15 cellular contexts compared by ENCODE assay signal in the genomic region with DNA sequence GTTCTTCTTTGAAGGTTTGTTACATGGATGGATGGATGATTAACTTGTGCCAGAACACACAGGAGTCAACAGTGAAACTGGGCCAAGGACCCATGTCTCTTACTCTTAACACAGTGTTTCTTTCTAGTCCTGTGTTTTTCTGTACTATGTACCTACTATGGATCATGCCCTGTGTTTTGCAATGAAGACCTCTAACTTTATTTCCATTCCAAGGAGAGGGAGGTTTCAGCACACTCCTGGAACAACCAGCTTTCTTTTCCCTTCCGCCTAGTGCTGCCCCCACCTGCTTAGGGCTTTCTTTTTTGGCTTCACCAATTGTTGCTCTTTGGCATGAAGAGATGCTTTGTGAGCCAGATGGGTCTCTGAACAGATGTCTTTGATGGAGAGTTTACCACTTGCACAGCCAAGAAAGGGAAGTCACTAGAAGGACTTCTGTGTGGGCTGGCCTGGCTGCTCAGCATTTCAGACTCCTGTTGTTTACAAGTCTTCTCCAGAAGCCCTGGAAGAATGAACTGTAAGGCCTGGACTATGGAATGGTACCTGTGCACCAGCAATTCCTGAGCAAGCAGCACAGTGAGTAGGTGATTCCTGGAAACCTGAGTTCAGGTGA. TPM values are rescaled to one million over a fixed set of nuclear protein-coding genes. Genes with fewer than 3 reads are reported as not detected.
DNase-seq lines count a peak whose midpoint lies in the region; ATAC-seq and TF ChIP-seq lines count a peak whose summit lies in the region.
"Had no signal": no experiment of that assay in that cellular context is flagged by ENCODE, and none has a peak within 500 bp of the region (broad histone marks: within the 10 kb centered on the region; RNA-seq: fewer than 3 reads in every experiment).

No MANE protein-coding gene starts in this region.

- DNase-seq in heart left ventricle (no peak), right cardiac atrium (no peak), WTC11 (ENCODE audit: low spot score) (no peak), AML-193 (lab: John Stamatoyannopoulos, UW) (no peak), mesendoderm (no peak), ACHN (no peak)
- DNase-seq: activated CD4-positive, alpha-beta memory T cell treated with anti-CD3 and anti-CD28 coated beads, Interleukin-2, amount 10 ng/mL, durations not matched to agents 7 days and 5 days; activated naive CD8-positive, alpha-beta T cell treated with anti-CD3 and anti-CD28 coated beads, Interleukin-2, amount 50 U/mL, for 24 hours; COR-L47; foreskin keratinocyte; NCI-H1417 treated with DMSO at 0.1 percent for 48 hours had no signal

- no peak overlapping the region for H3K4me3 Mint-ChIP-seq in WTC11
- H3K4me3 Mint-ChIP-seq: activated CD4-positive, alpha-beta memory T cell treated with anti-CD3 and anti-CD28 coated beads, Interleukin-2, amount 10 ng/mL, durations not matched to agents 7 days and 5 days; activated naive CD8-positive, alpha-beta T cell treated with anti-CD3 and anti-CD28 coated beads, Interleukin-2, amount 50 U/mL, for 24 hours had no signal

- no peaks in the 10 kb centered on the region for H3K27me3 Mint-ChIP-seq in WTC11 (ENCODE audit: low read depth)
- H3K27me3 Mint-ChIP-seq: activated CD4-positive, alpha-beta memory T cell treated with anti-CD3 and anti-CD28 coated beads, Interleukin-2, amount 10 ng/mL, durations not matched to agents 7 days and 5 days; activated naive CD8-positive, alpha-beta T cell treated with anti-CD3 and anti-CD28 coated beads, Interleukin-2, amount 50 U/mL, for 24 hours had no signal

- H3K36me3 ChIP-seq in heart left ventricle (peaks cover 0 to 23% (median 0%) of the 10 kb centered on the region in 9 donors), liver (ENCODE audit: control insufficient read depth in 4 of 4, insufficient read depth in 3 of 4, low read depth in 1 of 4, low read length in 3 of 4) (peaks cover 0 to 2% (median under 1%) of the 10 kb centered on the region in 4 donors), mesendoderm (ENCODE audit: control insufficient read depth, insufficient read depth, low read length) (no peaks in the 10 kb centered on the region)
- H3K36me3 ChIP-seq: HAP-1 had no signal

- no peak overlapping the region for H3K23ac ChIP-seq in mesendoderm (ENCODE audit: low read length)

- no peaks in the 10 kb centered on the region for H3K79me2 ChIP-seq in mesendoderm (ENCODE audit: control insufficient read depth, insufficient read depth, low read length)

- CTCF ChIA-PET in WTC11 (lab: Charles Lee) = no interaction called here

- WGBS in heart left ventricle, 4 donors = 84 to 90% (median 87%) methylated on average over 1 of the region's 1 CpG
- 67% methylated on average over 1 of the region's 1 CpG for WGBS in right cardiac atrium
- WGBS in liver = 67% methylated on average over 1 of the region's 1 CpG
- no CpG with 5 or more reads among the region's 1 CpG for WGBS in mesendoderm (ENCODE audit: extremely low coverage, insufficient coverage, low lambda C conversion rate)

- POLR2A ChIA-PET in WTC11 (lab: Charles Lee) = no interaction called here

- no peak for TF ChIP-seq CTCF in heart left ventricle (IDR thresholded peaks at IDR 0.05)
- no peak for TF ChIP-seq CTCF in WTC11 (IDR thresholded peaks at IDR 0.05)
- no peak for TF ChIP-seq CTCF in liver (IDR thresholded peaks at IDR 0.05; ENCODE audit: low read depth, low read length, missing input control)

- TF ChIP-seq RAD21 in liver (IDR thresholded peaks at IDR 0.05) = peak in 1 of 2 donors; percentile 12

- H2BK5ac ChIP-seq in mesendoderm (ENCODE audit: low read length) = no peak overlapping the region

- TF ChIP-seq POLR2A in heart left ventricle (IDR thresholded peaks at IDR 0.05) = no peak

- no peak overlapping the region for H2BK15ac ChIP-seq in mesendoderm (replicated peaks; ENCODE audit: low read depth)

- H3K27ac ChIP-seq in heart left ventricle (peak overlapping the region in 1 of 12 donors; percentile 16), right cardiac atrium (ENCODE audit: low read length) (no peak overlapping the region), liver (ENCODE audit: low read depth in 1 of 2, low read length in 2 of 2) (peak overlapping the region in 1 of 2 donors; percentile 1), mesendoderm (ENCODE audit: low read depth, low read length) (no peak overlapping the region)
- H3K27ac ChIP-seq: foreskin keratinocyte, upper lobe of left lung had no signal

- H3K9me3 ChIP-seq in heart left ventricle (no peaks in the 10 kb centered on the region), right cardiac atrium (ENCODE audit: control insufficient read depth, low read length) (no peaks in the 10 kb centered on the region), liver (ENCODE audit: control insufficient read depth in 4 of 4, low read length in 3 of 4) (no peaks in the 10 kb centered on the region)
- H3K9me3 ChIP-seq: HAP-1, upper lobe of left lung had no signal

- H3K4me3 ChIP-seq in heart left ventricle = no peak overlapping the region
- H3K4me3 ChIP-seq in right cardiac atrium (ENCODE audit: low read length) = no peak overlapping the region
- no peak overlapping the region for H3K4me3 ChIP-seq in liver (ENCODE audit: low read depth in 1 of 3, low read length in 3 of 3)
- no peak overlapping the region for H3K4me3 ChIP-seq in mesendoderm (ENCODE audit: low read length)
- H3K4me3 ChIP-seq: HAP-1, upper lobe of left lung had no signal

- peaks cover 27% of the 10 kb centered on the region for H3K36me3 Mint-ChIP-seq in WTC11

- in situ Hi-C loops in ACHN (cut with HindIII; ENCODE audit: low pct_ligation_motif_present, low pct_unique_long_range_greater_than_20kb, low sequenced_read_pairs) = no loop called here

- no peak overlapping the region for H4K5ac ChIP-seq in mesendoderm (ENCODE audit: low read length)

- H3K9ac ChIP-seq in liver (ENCODE audit: low read depth in 1 of 2, low read length in 2 of 2) (no peak overlapping the region), mesendoderm (ENCODE audit: low read length) (no peak overlapping the region)

- no peak overlapping the region for H3K56ac ChIP-seq in mesendoderm (ENCODE audit: low read length)

- H3K27me3 ChIP-seq in heart left ventricle (no peaks in the 10 kb centered on the region), right cardiac atrium (ENCODE audit: control insufficient read depth, insufficient read depth) (no peaks in the 10 kb centered on the region), liver (ENCODE audit: control insufficient read depth in 4 of 4, insufficient read depth in 4 of 4, low read length in 3 of 4) (no peaks in the 10 kb centered on the region), mesendoderm (ENCODE audit: insufficient read depth, low read length, poor library complexity) (no peaks in the 10 kb centered on the region)
- H3K27me3 ChIP-seq: foreskin keratinocyte, upper lobe of left lung had no signal

- no peak overlapping the region for H2AK5ac ChIP-seq in mesendoderm (ENCODE audit: low read length)

- H3K27ac Mint-ChIP-seq in WTC11 = no peak overlapping the region
- H3K27ac Mint-ChIP-seq: activated CD4-positive, alpha-beta memory T cell treated with anti-CD3 and anti-CD28 coated beads, Interleukin-2, amount 10 ng/mL, durations not matched to agents 7 days and 5 days; activated naive CD8-positive, alpha-beta T cell treated with anti-CD3 and anti-CD28 coated beads, Interleukin-2, amount 50 U/mL, for 24 hours had no signal

- H3K4ac ChIP-seq in mesendoderm (ENCODE audit: low read depth, low read length) = no peak overlapping the region

- H3K18ac ChIP-seq in mesendoderm (ENCODE audit: low read length) = no peak overlapping the region

- no peak overlapping the region for H2BK120ac ChIP-seq in mesendoderm (ENCODE audit: low read depth, low read length)

- no peak overlapping the region for H3K4me2 ChIP-seq in mesendoderm (ENCODE audit: low read length)

- no peak overlapping the region for H4K8ac ChIP-seq in mesendoderm (ENCODE audit: low read depth, low read length)

- peaks cover 7% of the 10 kb centered on the region for H3K9me3 Mint-ChIP-seq in WTC11

- intact Hi-C loops in heart left ventricle (cut with DNase I) = no loop called here
- intact Hi-C loops in right cardiac atrium (cut with DNase I) = no loop called here

- peaks cover 11% of the 10 kb centered on the region for H3K4me1 Mint-ChIP-seq in WTC11
- H3K4me1 Mint-ChIP-seq: activated CD4-positive, alpha-beta memory T cell treated with anti-CD3 and anti-CD28 coated beads, Interleukin-2, amount 10 ng/mL, durations not matched to agents 7 days and 5 days had no signal

- H3K4me1 ChIP-seq in heart left ventricle (peaks cover 0 to 16% (median 0%) of the 10 kb centered on the region in 12 donors), right cardiac atrium (ENCODE audit: control insufficient read depth, insufficient read depth, low read length) (no peaks in the 10 kb centered on the region), liver (ENCODE audit: control insufficient read depth in 4 of 4, insufficient read depth in 4 of 4, low read length in 3 of 4) (peaks cover 1 to 13% (median 9%) of the 10 kb centered on the region in 4 donors), mesendoderm (ENCODE audit: control insufficient read depth, low read depth, low read length) (no peaks in the 10 kb centered on the region)
- H3K4me1 ChIP-seq: foreskin keratinocyte, HAP-1, upper lobe of left lung had no signal

- H3K79me1 ChIP-seq in mesendoderm (ENCODE audit: low read length) = no peaks in the 10 kb centered on the region

- peak; percentile 46 to 79 (median 50) for ATAC-seq in heart left ventricle
- no peak for ATAC-seq in right cardiac atrium
- ATAC-seq in WTC11 = no peak
- no peak for ATAC-seq in esophagus mucosa
- ATAC-seq: activated naive CD8-positive, alpha-beta T cell treated with anti-CD3 and anti-CD28 coated beads, Interleukin-2, amount 50 U/mL, for 24 hours; foreskin keratinocyte had no signal

RNA-seq across cellular contexts. Expression of gene SNAPC5, which starts 44.5 kb away (rescaled TPM):
- total RNA-seq in heart left ventricle (10 to 100 TPM; 25.4 to 38.6 (median 28.3) TPM), right cardiac atrium (10 to 100 TPM; 33.9 to 45.5 (median 38.9) TPM), WTC11 (2021) (21.1 to 28.7 TPM (median 24.0 TPM) in 3 replicates), liver (10 to 100 TPM; 11.3 to 21.4 TPM), esophagus mucosa (11.4 TPM)
- polyA plus RNA-seq in heart left ventricle (10 to 100 TPM; 30.0 to 59.5 TPM), right cardiac atrium (60.8 TPM), liver (10 to 100 TPM; 22.7 to 24.9 TPM)
- polyA plus RNA-seq in mesendoderm (2013, experiment 1 of 2) = 13.6 TPM
- polyA plus RNA-seq in mesendoderm (2013, experiment 2 of 2) = 13.7 TPM

RNA-seq across cellular contexts. Expression of gene RPL4, which starts 51.6 kb away (rescaled TPM):
- total RNA-seq in heart left ventricle = 1,000 to 10,000 TPM; 1,009 to 1,685 (median 1,364) TPM
- 1,000 to 10,000 TPM; 1,143 to 4,065 TPM for polyA plus RNA-seq in heart left ventricle
- 1,000 to 10,000 TPM; 1,385 to 1,717 (median 1,488) TPM for total RNA-seq in right cardiac atrium
- polyA plus RNA-seq in right cardiac atrium = 1,323 TPM
- total RNA-seq in WTC11 (2021) = 3,648 to 4,125 TPM (median 4,060 TPM) in 3 replicates
- total RNA-seq in liver = 1,000 to 10,000 TPM; 1,530 to 1,638 TPM
- polyA plus RNA-seq in liver = 1,000 to 10,000 TPM in 1 of 2 donors, 100 to 1,000 TPM in 1; 323 to 1,351 TPM
- 3,121 TPM for polyA plus RNA-seq in mesendoderm (2013, experiment 1 of 2)
- 3,136 TPM for polyA plus RNA-seq in mesendoderm (2013, experiment 2 of 2)
- total RNA-seq in esophagus mucosa = 2,164 TPM

RNA-seq across cellular contexts. Expression of gene ZWILCH, which starts 52.0 kb away (rescaled TPM):
- 1 to 10 TPM; 1.8 to 5.4 (median 2.6) TPM for total RNA-seq in heart left ventricle
- 1 to 10 TPM in 1 of 2 donors, under 1 TPM in 1; 0.53 to 4.7 TPM for polyA plus RNA-seq in heart left ventricle
- 1 to 10 TPM; 2.2 to 3.7 (median 2.7) TPM for total RNA-seq in right cardiac atrium
- polyA plus RNA-seq in right cardiac atrium = 0.95 TPM
- 41.1 to 50.2 TPM (median 46.6 TPM) in 3 replicates for total RNA-seq in WTC11 (2021)
- 10 to 100 TPM in 1 of 2 donors, 1 to 10 TPM in 1; 3.5 to 11.3 TPM for total RNA-seq in liver
- 1 to 10 TPM; 1.5 to 2.3 TPM for polyA plus RNA-seq in liver
- 38.0 TPM for polyA plus RNA-seq in mesendoderm (2013, experiment 1 of 2)
- polyA plus RNA-seq in mesendoderm (2013, experiment 2 of 2) = 38.4 TPM
- total RNA-seq in esophagus mucosa = 8.9 TPM

Comparison
In these comparisons a context has a peak if more than half of its experiments do, and no peak if none do; other contexts are left out.
1. ATAC-seq: peak in heart left ventricle (4 of 4); none in right cardiac atrium (0 of 2), WTC11 (single experiment) and esophagus mucosa (single experiment).